Comparison of ENCODE assay signal across 1 cellular context in the genomic region with DNA sequence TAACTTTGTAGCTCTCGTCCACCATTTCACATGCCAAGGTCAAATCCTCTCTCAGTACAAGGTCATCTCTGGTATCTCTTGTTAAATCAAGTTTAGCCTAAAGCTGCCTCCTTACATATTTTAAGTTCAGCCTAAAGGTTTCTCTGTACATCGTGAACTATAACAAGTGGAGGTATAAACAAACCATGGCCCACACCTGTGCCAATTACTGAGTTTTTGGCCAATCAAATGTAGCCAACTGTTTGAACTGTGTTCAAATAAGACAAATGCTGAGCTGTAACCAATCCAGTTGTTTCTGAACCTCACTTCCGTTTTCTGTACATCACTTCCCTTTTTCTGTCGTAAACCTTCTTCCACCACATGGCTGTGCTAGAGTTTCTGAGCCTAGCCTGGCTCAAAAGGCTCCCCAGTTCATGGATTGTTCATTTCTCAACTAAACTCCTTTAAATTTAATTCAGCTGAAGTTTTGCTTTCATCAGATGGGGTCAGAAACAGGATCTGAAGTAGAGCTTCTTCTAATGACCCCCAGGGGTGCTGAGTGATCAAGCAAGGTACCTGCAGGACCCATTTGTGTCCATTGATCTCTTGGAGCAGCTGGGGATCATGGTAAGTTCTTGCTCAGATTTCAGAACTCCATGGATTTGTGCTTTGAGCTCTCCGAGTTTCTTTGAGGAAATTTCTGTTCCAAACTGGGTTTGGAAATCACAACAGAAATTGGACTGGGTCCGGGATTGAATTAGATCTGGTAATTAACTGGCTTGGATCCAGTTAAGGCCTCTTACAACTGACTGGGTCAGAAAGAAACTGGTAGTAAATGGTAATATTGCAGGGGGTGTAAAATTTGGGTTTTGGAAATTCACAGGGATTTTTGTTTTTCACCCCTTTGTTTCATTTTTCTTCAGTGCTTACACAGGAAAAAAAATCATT.
TF ChIP-seq lines count a peak whose summit lies in the region.

No MANE protein-coding gene starts in this region.

TF ChIP-seq in K562, 482 proteins besides CTCF, POLR2A, EP300 and RAD21 (continued from another document and continues in another):
- TF ChIP-seq STAT6 (CRISPR knock-in tag; IDR thresholded peaks at IDR 0.05): no peak
- no peak for TF ChIP-seq GATAD2B (IDR thresholded peaks at IDR 0.05; ENCODE audit: borderline replicate concordance)
- TF ChIP-seq, protein P1, sequence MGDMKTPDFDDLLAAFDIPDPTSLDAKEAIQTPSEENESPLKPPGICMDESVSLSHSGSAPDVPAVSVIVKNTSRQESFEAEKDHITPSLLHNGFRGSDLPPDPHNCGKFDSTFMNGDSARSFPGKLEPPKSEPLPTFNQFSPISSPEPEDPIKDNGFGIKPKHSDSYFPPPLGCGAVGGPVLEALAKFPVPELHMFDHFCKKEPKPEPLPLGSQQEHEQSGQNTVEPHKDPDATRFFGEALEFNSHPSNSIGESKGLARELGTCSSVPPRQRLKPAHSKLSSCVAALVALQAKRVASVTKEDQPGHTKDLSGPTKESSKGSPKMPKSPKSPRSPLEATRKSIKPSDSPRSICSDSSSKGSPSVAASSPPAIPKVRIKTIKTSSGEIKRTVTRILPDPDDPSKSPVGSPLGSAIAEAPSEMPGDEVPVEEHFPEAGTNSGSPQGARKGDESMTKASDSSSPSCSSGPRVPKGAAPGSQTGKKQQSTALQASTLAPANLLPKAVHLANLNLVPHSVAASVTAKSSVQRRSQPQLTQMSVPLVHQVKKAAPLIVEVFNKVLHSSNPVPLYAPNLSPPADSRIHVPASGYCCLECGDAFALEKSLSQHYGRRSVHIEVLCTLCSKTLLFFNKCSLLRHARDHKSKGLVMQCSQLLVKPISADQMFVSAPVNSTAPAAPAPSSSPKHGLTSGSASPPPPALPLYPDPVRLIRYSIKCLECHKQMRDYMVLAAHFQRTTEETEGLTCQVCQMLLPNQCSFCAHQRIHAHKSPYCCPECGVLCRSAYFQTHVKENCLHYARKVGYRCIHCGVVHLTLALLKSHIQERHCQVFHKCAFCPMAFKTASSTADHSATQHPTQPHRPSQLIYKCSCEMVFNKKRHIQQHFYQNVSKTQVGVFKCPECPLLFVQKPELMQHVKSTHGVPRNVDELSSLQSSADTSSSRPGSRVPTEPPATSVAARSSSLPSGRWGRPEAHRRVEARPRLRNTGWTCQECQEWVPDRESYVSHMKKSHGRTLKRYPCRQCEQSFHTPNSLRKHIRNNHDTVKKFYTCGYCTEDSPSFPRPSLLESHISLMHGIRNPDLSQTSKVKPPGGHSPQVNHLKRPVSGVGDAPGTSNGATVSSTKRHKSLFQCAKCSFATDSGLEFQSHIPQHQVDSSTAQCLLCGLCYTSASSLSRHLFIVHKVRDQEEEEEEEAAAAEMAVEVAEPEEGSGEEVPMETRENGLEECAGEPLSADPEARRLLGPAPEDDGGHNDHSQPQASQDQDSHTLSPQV (IDR thresholded peaks at IDR 0.05): peak; percentile 96
- TF ChIP-seq PCBP1 (IDR thresholded peaks at IDR 0.05; ENCODE audit: low read depth, low read length, poor library complexity, severe bottlenecking): no peak
- TF ChIP-seq ZMIZ1 (IDR thresholded peaks at IDR 0.05; ENCODE audit: low read depth in 2 of 2, low read length in 2 of 2): 0 out of 4 replicates have a peak, but pooled peaks of 1 of the 2 experiments have one; percentile 49
- TF ChIP-seq DPF2 (IDR thresholded peaks at IDR 0.05): 0 out of 2 replicates have a peak, but pooled peaks have one; percentile 29
- TF ChIP-seq PBX2 (CRISPR knock-in tag; IDR thresholded peaks at IDR 0.05; ENCODE audit: low read depth): no peak
- TF ChIP-seq PBX2 (tag; conservative IDR thresholded peaks at IDR 0.05; ENCODE audit: low read depth): peak; percentile 68
- peak; percentile 60 for TF ChIP-seq E2F8 (IDR thresholded peaks at IDR 0.05; ENCODE audit: low read depth, partially characterized antibody)
- TF ChIP-seq ILF3 (IDR thresholded peaks at IDR 0.05; ENCODE audit: borderline replicate concordance): 0 out of 2 replicates have a peak, but pooled peaks have one; percentile 15
- TF ChIP-seq ZNF274 (IDR thresholded peaks at IDR 0.05; ENCODE audit: borderline replicate concordance, low read depth, low read length): no peak
- peak; percentile 65; the same call in 1 of the 2 replicates for TF ChIP-seq ELF1 (tag; IDR thresholded peaks at IDR 0.05)
- no peak for TF ChIP-seq DIDO1 (tag; IDR thresholded peaks at IDR 0.05; ENCODE audit: low read depth)
- TF ChIP-seq SFPQ (IDR thresholded peaks at IDR 0.05; ENCODE audit: low read depth, low read length): no peak
- TF ChIP-seq EP400 (IDR thresholded peaks at IDR 0.05): peak; percentile 98
- TF ChIP-seq, protein P2, sequence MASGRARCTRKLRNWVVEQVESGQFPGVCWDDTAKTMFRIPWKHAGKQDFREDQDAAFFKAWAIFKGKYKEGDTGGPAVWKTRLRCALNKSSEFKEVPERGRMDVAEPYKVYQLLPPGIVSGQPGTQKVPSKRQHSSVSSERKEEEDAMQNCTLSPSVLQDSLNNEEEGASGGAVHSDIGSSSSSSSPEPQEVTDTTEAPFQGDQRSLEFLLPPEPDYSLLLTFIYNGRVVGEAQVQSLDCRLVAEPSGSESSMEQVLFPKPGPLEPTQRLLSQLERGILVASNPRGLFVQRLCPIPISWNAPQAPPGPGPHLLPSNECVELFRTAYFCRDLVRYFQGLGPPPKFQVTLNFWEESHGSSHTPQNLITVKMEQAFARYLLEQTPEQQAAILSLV (tag; IDR thresholded peaks at IDR 0.05): peak; percentile 39
- no peak for TF ChIP-seq ID3 (CRISPR knock-in tag; IDR thresholded peaks at IDR 0.05)
- peak; percentile 80; the same call in 1 of the 2 replicates for TF ChIP-seq ID3 (tag; IDR thresholded peaks at IDR 0.05)
- TF ChIP-seq MLLT1 (IDR thresholded peaks at IDR 0.05): peak in 1 of 2 experiments; percentile 23; a peak in 1 of 4 replicates
- TF ChIP-seq SRSF3 (IDR thresholded peaks at IDR 0.05; ENCODE audit: insufficient read depth, low read length): no peak
- TF ChIP-seq LEF1 (IDR thresholded peaks at IDR 0.05): no peak
- TF ChIP-seq ESRRA (IDR thresholded peaks at IDR 0.05; ENCODE audit: borderline replicate concordance, low read depth): peak; percentile 99
- TF ChIP-seq POLR3G (IDR thresholded peaks at IDR 0.05; ENCODE audit: extremely low read depth, insufficient read length, insufficient replicate concordance): no peak
- no peak for TF ChIP-seq CEBPB (tag; IDR thresholded peaks at IDR 0.05)
